In the genomic region with DNA sequence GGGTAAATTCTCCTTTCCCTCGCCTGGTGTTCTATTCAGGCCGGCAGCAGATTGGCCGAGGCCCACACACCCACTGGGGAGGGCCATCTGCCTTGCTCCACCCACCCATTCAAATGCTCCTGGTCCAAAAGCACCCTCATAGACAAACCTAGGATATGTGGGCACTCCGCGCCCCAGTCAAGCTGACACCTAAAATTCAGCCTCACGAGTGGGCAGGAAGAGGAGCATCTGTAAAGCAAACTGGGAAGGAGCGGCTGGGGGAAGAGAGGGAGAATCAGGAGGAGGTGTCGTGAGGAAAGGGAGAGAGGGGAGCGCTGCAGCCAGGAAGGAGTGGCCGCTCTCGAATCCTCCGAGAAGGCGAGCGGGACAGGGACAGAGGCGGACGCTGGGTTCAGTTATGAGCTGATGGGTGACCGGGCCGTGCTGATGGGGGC, we compare ENCODE assay signal across 10 cellular contexts.
DNase-seq lines count a peak whose midpoint lies in the region; ATAC-seq and TF ChIP-seq lines count a peak whose summit lies in the region.
"Had no signal": no experiment of that assay in that cellular context is flagged by ENCODE, and none has a peak within 500 bp of the region (broad histone marks: within the 10 kb centered on the region; RNA-seq: fewer than 3 reads in every experiment).

No MANE protein-coding gene starts in this region.

- CTCF ChIA-PET in activated B cell treated with CpG ODN at 0.5 μM for 24 hours (lab: Charles Lee), result no interaction called here

- H3K27me3 Mint-ChIP-seq in CD14-positive monocyte (ENCODE audit: low read depth in 3 of 3) (peaks cover 3 to 17% (median 5%) of the 10 kb centered on the region in 3 donors), activated B cell treated with CpG ODN at 0.5 μM for 24 hours (peaks cover 9% of the 10 kb centered on the region), neural crest cell (ENCODE audit: low read depth) (peaks cover 37% of the 10 kb centered on the region), chondrocyte (ENCODE audit: low read depth) (no peaks in the 10 kb centered on the region)

- POLR2A ChIA-PET in activated B cell treated with CpG ODN at 0.5 μM for 24 hours (lab: Charles Lee), result no interaction called here

- peak overlapping the region; percentile 48 for H3K4me3 ChIP-seq in left ventricle myocardium inferior
- H3K4me3 ChIP-seq: thyroid gland had no signal

- H3K36me3 ChIP-seq in left ventricle myocardium inferior, result no peaks in the 10 kb centered on the region
- H3K36me3 ChIP-seq: thyroid gland had no signal

- no peaks in the 10 kb centered on the region for H3K9me3 ChIP-seq in left ventricle myocardium inferior (replicated peaks)
- H3K9me3 ChIP-seq: thyroid gland had no signal

- H3K4me3 Mint-ChIP-seq in CD14-positive monocyte (peak overlapping the region; percentile 42 to 79), activated B cell treated with CpG ODN at 0.5 μM for 24 hours (peak overlapping the region; percentile 44), neural crest cell (peak overlapping the region; percentile 43), chondrocyte (ENCODE audit: unreplicated experiment) (no peak overlapping the region)

- H3K9me3 Mint-ChIP-seq in CD14-positive monocyte, result peaks cover 0 to 6% (median 0%) of the 10 kb centered on the region in 7 donors
- no peaks in the 10 kb centered on the region for H3K9me3 Mint-ChIP-seq in activated B cell treated with CpG ODN at 0.5 μM for 24 hours
- no peaks in the 10 kb centered on the region for H3K9me3 Mint-ChIP-seq in neural crest cell
- peaks cover 4% of the 10 kb centered on the region for H3K9me3 Mint-ChIP-seq in chondrocyte (ENCODE audit: low read depth)

- intact Hi-C loops in CD14-positive monocyte (cut with micrococcal nuclease) (no loop called here), activated B cell treated with CpG ODN at 0.5 μM for 24 hours (cut with micrococcal nuclease) (no loop called here), left ventricle myocardium inferior (cut with micrococcal nuclease) (no loop called here)

- no peak for TF ChIP-seq CTCF in CD14-positive monocyte (IDR thresholded peaks at IDR 0.05)
- no peak for TF ChIP-seq CTCF in activated B cell treated with CpG ODN at 0.5 μM for 24 hours (IDR thresholded peaks at IDR 0.05)
- no peak for TF ChIP-seq CTCF in left ventricle myocardium inferior (IDR thresholded peaks at IDR 0.05; ENCODE audit: borderline replicate concordance)
- TF ChIP-seq CTCF in neural crest cell (conservative IDR thresholded peaks at IDR 0.05), result no peak
- TF ChIP-seq CTCF in chondrocyte (IDR thresholded peaks at IDR 0.05), result no peak

- H3K27me3 ChIP-seq in left ventricle myocardium inferior (ENCODE audit: low read depth), result peaks cover 23% of the 10 kb centered on the region
- H3K27me3 ChIP-seq: thyroid gland had no signal

- H3K36me3 Mint-ChIP-seq in CD14-positive monocyte (no peaks in the 10 kb centered on the region), activated B cell treated with CpG ODN at 0.5 μM for 24 hours (ENCODE audit: low read depth) (no peaks in the 10 kb centered on the region), neural crest cell (ENCODE audit: low read depth) (no peaks in the 10 kb centered on the region), chondrocyte (ENCODE audit: low read depth) (peaks cover 1% of the 10 kb centered on the region)

- H3K4me1 ChIP-seq in left ventricle myocardium inferior, result peaks cover 32% of the 10 kb centered on the region
- H3K4me1 ChIP-seq: thyroid gland had no signal

- ATAC-seq in activated B cell treated with CpG ODN at 0.5 μM for 24 hours (ENCODE audit: low read depth) (no peak), GM21529 (IDR thresholded peaks at IDR 0.05; ENCODE audit: unreplicated experiment) (no peak), GM21619 (IDR thresholded peaks at IDR 0.05; ENCODE audit: unreplicated experiment) (no peak)

- H3K27ac Mint-ChIP-seq in CD14-positive monocyte, result no peak overlapping the region
- no peak overlapping the region for H3K27ac Mint-ChIP-seq in activated B cell treated with CpG ODN at 0.5 μM for 24 hours
- H3K27ac Mint-ChIP-seq in neural crest cell (ENCODE audit: unreplicated experiment), result no peak overlapping the region
- H3K27ac Mint-ChIP-seq in chondrocyte (ENCODE audit: unreplicated experiment), result no peak overlapping the region

- DNase-seq in CD14-positive monocyte (ENCODE audit: low spot score) (no peak), activated B cell treated with CpG ODN at 0.5 μM for 24 hours (no peak), left ventricle myocardium inferior (no peak), neural crest cell (ENCODE audit: low read depth, low spot score) (no peak), SHP77 treated with DMSO at 0.1 percent for 48 hours (lab: John Stamatoyannopoulos, UW) (no peak), chondrocyte (ENCODE audit: low spot score) (no peak)
- DNase-seq: effector CD4-positive, alpha-beta T cell; thyroid gland had no signal

- H3K4me1 Mint-ChIP-seq in CD14-positive monocyte (peaks cover 9% of the 10 kb centered on the region), activated B cell treated with CpG ODN at 0.5 μM for 24 hours (peaks cover 6% of the 10 kb centered on the region), neural crest cell (peaks cover 22% of the 10 kb centered on the region), chondrocyte (ENCODE audit: low read depth) (peaks cover 53% of the 10 kb centered on the region)

- no peak overlapping the region for H3K27ac ChIP-seq in left ventricle myocardium inferior (replicated peaks)
- H3K27ac ChIP-seq: thyroid gland had no signal
